1 cellular context compared by ENCODE assay signal in genomic region chr11:65423516-65424199, GRCh38.
TF ChIP-seq lines count a peak whose summit lies in the region.

No MANE protein-coding gene starts in this region.

TF ChIP-seq in SK-N-SH treated with all-trans-retinoic acid at 6 μM for 48 hours, 23 proteins besides CTCF, POLR2A, EP300 and RAD21 (continued from another document):
- no peak; the same call in 1 of the 2 replicates for TF ChIP-seq POU6F1 (CRISPR knock-in tag; IDR thresholded peaks at IDR 0.05; ENCODE audit: borderline replicate concordance, low read depth)
- no peak for TF ChIP-seq TCF4 (CRISPR knock-in tag; IDR thresholded peaks at IDR 0.05; ENCODE audit: borderline replicate concordance)
- peak; percentile 89 for TF ChIP-seq ESRRG (CRISPR knock-in tag; IDR thresholded peaks at IDR 0.05)
- TF ChIP-seq GLIS3 (CRISPR knock-in tag; IDR thresholded peaks at IDR 0.05): no peak
- no peak; the same call in 1 of the 2 replicates for TF ChIP-seq PATZ1 (CRISPR knock-in tag; IDR thresholded peaks at IDR 0.05; ENCODE audit: borderline replicate concordance)
- TF ChIP-seq CREB5 (CRISPR knock-in tag; IDR thresholded peaks at IDR 0.05; ENCODE audit: low read depth): peak; percentile 22
TF ChIP-seq in SK-N-SH treated with all-trans-retinoic acid at 6 μM for 48 hours: peak in this region for 7.
